Comparison of ENCODE assay signal across 18 cellular contexts in genomic region chr1:19754482-19754881, GRCh38. TPM values are rescaled to one million over a fixed set of nuclear protein-coding genes. Genes with fewer than 3 reads are reported as not detected.
DNase-seq lines count a peak whose midpoint lies in the region; TF ChIP-seq lines count a peak whose summit lies in the region.
"Had no signal": no experiment of that assay in that cellular context is flagged by ENCODE, and none has a peak within 500 bp of the region (broad histone marks: within the 10 kb centered on the region; RNA-seq: fewer than 3 reads in every experiment).

No MANE protein-coding gene starts in this region.

- H3K27ac Mint-ChIP-seq in brain (peak overlapping the region in 3 of 5 experiments; percentile 51 to 73 (median 66)), endothelial cell (ENCODE audit: unreplicated experiment) (no peak overlapping the region)
- H3K27ac Mint-ChIP-seq: activated naive CD4-positive, alpha-beta T cell treated with anti-CD3 and anti-CD28 coated beads, Interleukin-2, amount 10 ng/mL, durations not matched to agents 7 days and 5 days; dendritic cell treated with granulocyte-macrophage colony-stimulating factor and Interleukin-4, amounts not matched to agents 40 ng/mL and 50 ng/mL, for 4 days; GM23338; naive thymus-derived CD8-positive, alpha-beta T cell; stimulated activated naive CD8-positive, alpha-beta T cell treated with anti-CD3 and anti-CD28 coated beads, Interleukin-15, amount 100 ng/mL, for 72 hours had no signal

- DNase-seq in ureter (ENCODE audit: low spot score) = peak; percentile 53
- no peak for DNase-seq in effector CD4-positive, alpha-beta T cell
- no peak for DNase-seq in endothelial cell (ENCODE audit: low spot score)
- no peak for DNase-seq in COLO829 (ENCODE audit: low spot score)
- DNase-seq: activated CD4-positive, alpha-beta T cell treated with anti-CD3 and anti-CD28 coated beads, Interleukin-2, amount 50 U/mL, for 1 hour; activated naive CD4-positive, alpha-beta T cell treated with anti-CD3 and anti-CD28 coated beads, Interleukin-2, amount 10 ng/mL, durations not matched to agents 7 days and 5 days; AML-193; Calu3; GDM1; lower lobe of right lung; naive thymus-derived CD8-positive, alpha-beta T cell; NK-92 treated with Interleukin-12 subunit alpha and Interleukin-12 subunit beta, amount 100 ng/mL, for 24 hours; stimulated activated naive CD8-positive, alpha-beta T cell treated with anti-CD3 and anti-CD28 coated beads, Interleukin-15, amount 100 ng/mL, for 72 hours had no signal

- no peaks in the 10 kb centered on the region for H3K4me1 Mint-ChIP-seq in brain
- no peaks in the 10 kb centered on the region for H3K4me1 Mint-ChIP-seq in endothelial cell (ENCODE audit: unreplicated experiment)
- H3K4me1 Mint-ChIP-seq: GM23338; stimulated activated naive CD8-positive, alpha-beta T cell treated with anti-CD3 and anti-CD28 coated beads, Interleukin-15, amount 100 ng/mL, for 72 hours had no signal

- no peak for TF ChIP-seq RAD21 in Ishikawa (IDR thresholded peaks at IDR 0.05; ENCODE audit: low read depth)

- no peak for TF ChIP-seq CTCF in brain (conservative IDR thresholded peaks at IDR 0.05)
- no peak for TF ChIP-seq CTCF in endothelial cell (IDR thresholded peaks at IDR 0.05; ENCODE audit: unreplicated experiment)

- no peaks in the 10 kb centered on the region for H3K27me3 ChIP-seq in muscle layer of duodenum (ENCODE audit: low read depth, low read length)

- no peaks in the 10 kb centered on the region for H3K36me3 Mint-ChIP-seq in brain
- no peaks in the 10 kb centered on the region for H3K36me3 Mint-ChIP-seq in endothelial cell (ENCODE audit: low read depth, unreplicated experiment)

- H3K27ac ChIP-seq in muscle layer of duodenum (ENCODE audit: low read length) = peak overlapping the region; percentile 61
- H3K27ac ChIP-seq: lower lobe of right lung had no signal

- peaks cover 7 to 37% of the 10 kb centered on the region in 2 donors for H3K36me3 ChIP-seq in muscle layer of duodenum (ENCODE audit: control insufficient read depth in 1 of 2, insufficient read depth in 2 of 2, low read length in 2 of 2)

- no peaks in the 10 kb centered on the region for H3K4me1 ChIP-seq in muscle layer of duodenum (ENCODE audit: control insufficient read depth in 1 of 2, insufficient read depth in 2 of 2, low read length in 2 of 2)
- H3K4me1 ChIP-seq: lower lobe of right lung had no signal

- peaks cover 3 to 12% (median 11%) of the 10 kb centered on the region in 5 experiments for H3K9me3 Mint-ChIP-seq in brain
- no peaks in the 10 kb centered on the region for H3K9me3 Mint-ChIP-seq in endothelial cell (ENCODE audit: unreplicated experiment)
- H3K9me3 Mint-ChIP-seq: activated naive CD4-positive, alpha-beta T cell treated with anti-CD3 and anti-CD28 coated beads, Interleukin-2, amount 10 ng/mL, durations not matched to agents 7 days and 5 days; dendritic cell treated with granulocyte-macrophage colony-stimulating factor and Interleukin-4, amounts not matched to agents 40 ng/mL and 50 ng/mL, for 4 days; GM23338; naive thymus-derived CD8-positive, alpha-beta T cell; stimulated activated naive CD8-positive, alpha-beta T cell treated with anti-CD3 and anti-CD28 coated beads, Interleukin-15, amount 100 ng/mL, for 72 hours had no signal

- no peak overlapping the region for H3K4me3 Mint-ChIP-seq in brain
- H3K4me3 Mint-ChIP-seq in endothelial cell (ENCODE audit: unreplicated experiment) = no peak overlapping the region
- H3K4me3 Mint-ChIP-seq: activated naive CD4-positive, alpha-beta T cell treated with anti-CD3 and anti-CD28 coated beads, Interleukin-2, amount 10 ng/mL, durations not matched to agents 7 days and 5 days; dendritic cell treated with granulocyte-macrophage colony-stimulating factor and Interleukin-4, amounts not matched to agents 40 ng/mL and 50 ng/mL, for 4 days; GM23338; naive thymus-derived CD8-positive, alpha-beta T cell; stimulated activated naive CD8-positive, alpha-beta T cell treated with anti-CD3 and anti-CD28 coated beads, Interleukin-15, amount 100 ng/mL, for 72 hours had no signal

- H3K27me3 Mint-ChIP-seq in brain (peaks cover 27% of the 10 kb centered on the region), endothelial cell (ENCODE audit: unreplicated experiment) (peaks cover 4% of the 10 kb centered on the region)
- H3K27me3 Mint-ChIP-seq: activated naive CD4-positive, alpha-beta T cell treated with anti-CD3 and anti-CD28 coated beads, Interleukin-2, amount 10 ng/mL, durations not matched to agents 7 days and 5 days; dendritic cell treated with granulocyte-macrophage colony-stimulating factor and Interleukin-4, amounts not matched to agents 40 ng/mL and 50 ng/mL, for 4 days; naive thymus-derived CD8-positive, alpha-beta T cell; stimulated activated naive CD8-positive, alpha-beta T cell treated with anti-CD3 and anti-CD28 coated beads, Interleukin-15, amount 100 ng/mL, for 72 hours had no signal

- no peaks in the 10 kb centered on the region for H3K9me3 ChIP-seq in muscle layer of duodenum (ENCODE audit: control insufficient read depth in 1 of 2, low read length in 2 of 2)
- H3K9me3 ChIP-seq: lower lobe of right lung had no signal

- peak; percentile 61; the same call in 1 of the 2 replicates for TF ChIP-seq EP300 in Ishikawa (IDR thresholded peaks at IDR 0.05; ENCODE audit: borderline replicate concordance)

- H3K4me3 ChIP-seq in muscle layer of duodenum (ENCODE audit: low read depth in 1 of 2, low read length in 2 of 2) = no peak overlapping the region
- H3K4me3 ChIP-seq: GM23338, lower lobe of right lung had no signal

TF ChIP-seq in Ishikawa, 13 proteins besides CTCF, POLR2A, EP300 and RAD21:
- TF ChIP-seq CEBPB (IDR thresholded peaks at IDR 0.05) = no peak
- TF ChIP-seq REST (IDR thresholded peaks at IDR 0.05; ENCODE audit: low read depth) = no peak
- TF ChIP-seq TCF12 (IDR thresholded peaks at IDR 0.05; ENCODE audit: low read depth) = peak; percentile 72
- no peak for TF ChIP-seq CREB1 (IDR thresholded peaks at IDR 0.05; ENCODE audit: low read depth)
- TF ChIP-seq ZBTB7A (IDR thresholded peaks at IDR 0.05; ENCODE audit: low read depth) = no peak
- TF ChIP-seq TEAD4 (IDR thresholded peaks at IDR 0.05) = 0 out of 2 replicates have a peak, but pooled peaks have one; percentile 7
- no peak for TF ChIP-seq TAF1 (IDR thresholded peaks at IDR 0.05; ENCODE audit: low read depth)
- peak; percentile 68 for TF ChIP-seq NFIC (IDR thresholded peaks at IDR 0.05)
- TF ChIP-seq USF1 (IDR thresholded peaks at IDR 0.05) = no peak
- no peak for TF ChIP-seq EGR1 (IDR thresholded peaks at IDR 0.05)
- no peak for TF ChIP-seq FOXM1 (IDR thresholded peaks at IDR 0.05; ENCODE audit: borderline replicate concordance, low read depth)
- TF ChIP-seq YY1 (IDR thresholded peaks at IDR 0.05; ENCODE audit: low read depth) = no peak
- no peak for TF ChIP-seq MAX (IDR thresholded peaks at IDR 0.05)

RNA-seq across cellular contexts. Expression of gene TMCO4, which starts 45.2 kb away (rescaled TPM):
- 4.8 TPM for polyA plus RNA-seq in brain (ENCODE audit: insufficient read depth, low read depth, low replicate concordance)
- total RNA-seq in ureter (60.8 TPM), endothelial cell (ENCODE audit: unreplicated experiment) (4.1 TPM)

Comparison
In these comparisons a context has a peak if more than half of its experiments do, and no peak if none do; other contexts are left out.
1. RNA of gene TMCO4, which starts 45.2 kb away (total RNA-seq): 60.8 TPM in ureter (single experiment); 4.1 TPM in endothelial cell (single experiment); every median in the first group is over 10 times any median in the second.